In the genomic region with DNA sequence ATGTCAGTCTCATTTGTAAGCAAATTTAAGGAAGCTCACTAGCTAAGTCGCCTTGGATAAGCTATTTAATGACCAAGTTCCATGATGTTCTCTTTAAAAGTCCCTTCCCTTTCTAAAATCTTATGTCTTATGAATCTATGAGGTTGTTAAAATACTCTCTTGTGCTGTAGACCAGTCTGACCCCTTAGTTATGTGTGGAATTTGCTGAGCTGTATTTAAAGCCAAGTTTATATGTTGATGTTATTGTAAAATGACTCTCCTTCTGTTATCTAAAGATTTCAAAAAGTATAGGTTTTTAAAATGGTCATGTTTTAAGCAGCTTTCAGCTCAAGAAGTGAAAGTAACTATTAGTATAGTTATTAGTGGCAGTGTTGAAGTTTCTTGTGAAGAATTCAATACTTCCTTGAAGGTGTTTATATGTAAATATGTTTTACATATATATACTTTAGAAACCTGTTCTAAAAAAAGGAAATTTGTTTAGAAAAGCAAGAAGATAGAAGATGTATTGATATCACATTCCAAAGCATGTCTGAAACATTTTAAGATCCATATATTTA, we compare ENCODE assay signal across 1 cellular context.
TF ChIP-seq lines count a peak whose summit lies in the region.

No MANE protein-coding gene starts in this region.

TF ChIP-seq in GM12878, 131 proteins besides CTCF, POLR2A, EP300 and RAD21 (continued from another document):
- TF ChIP-seq, protein P1, sequence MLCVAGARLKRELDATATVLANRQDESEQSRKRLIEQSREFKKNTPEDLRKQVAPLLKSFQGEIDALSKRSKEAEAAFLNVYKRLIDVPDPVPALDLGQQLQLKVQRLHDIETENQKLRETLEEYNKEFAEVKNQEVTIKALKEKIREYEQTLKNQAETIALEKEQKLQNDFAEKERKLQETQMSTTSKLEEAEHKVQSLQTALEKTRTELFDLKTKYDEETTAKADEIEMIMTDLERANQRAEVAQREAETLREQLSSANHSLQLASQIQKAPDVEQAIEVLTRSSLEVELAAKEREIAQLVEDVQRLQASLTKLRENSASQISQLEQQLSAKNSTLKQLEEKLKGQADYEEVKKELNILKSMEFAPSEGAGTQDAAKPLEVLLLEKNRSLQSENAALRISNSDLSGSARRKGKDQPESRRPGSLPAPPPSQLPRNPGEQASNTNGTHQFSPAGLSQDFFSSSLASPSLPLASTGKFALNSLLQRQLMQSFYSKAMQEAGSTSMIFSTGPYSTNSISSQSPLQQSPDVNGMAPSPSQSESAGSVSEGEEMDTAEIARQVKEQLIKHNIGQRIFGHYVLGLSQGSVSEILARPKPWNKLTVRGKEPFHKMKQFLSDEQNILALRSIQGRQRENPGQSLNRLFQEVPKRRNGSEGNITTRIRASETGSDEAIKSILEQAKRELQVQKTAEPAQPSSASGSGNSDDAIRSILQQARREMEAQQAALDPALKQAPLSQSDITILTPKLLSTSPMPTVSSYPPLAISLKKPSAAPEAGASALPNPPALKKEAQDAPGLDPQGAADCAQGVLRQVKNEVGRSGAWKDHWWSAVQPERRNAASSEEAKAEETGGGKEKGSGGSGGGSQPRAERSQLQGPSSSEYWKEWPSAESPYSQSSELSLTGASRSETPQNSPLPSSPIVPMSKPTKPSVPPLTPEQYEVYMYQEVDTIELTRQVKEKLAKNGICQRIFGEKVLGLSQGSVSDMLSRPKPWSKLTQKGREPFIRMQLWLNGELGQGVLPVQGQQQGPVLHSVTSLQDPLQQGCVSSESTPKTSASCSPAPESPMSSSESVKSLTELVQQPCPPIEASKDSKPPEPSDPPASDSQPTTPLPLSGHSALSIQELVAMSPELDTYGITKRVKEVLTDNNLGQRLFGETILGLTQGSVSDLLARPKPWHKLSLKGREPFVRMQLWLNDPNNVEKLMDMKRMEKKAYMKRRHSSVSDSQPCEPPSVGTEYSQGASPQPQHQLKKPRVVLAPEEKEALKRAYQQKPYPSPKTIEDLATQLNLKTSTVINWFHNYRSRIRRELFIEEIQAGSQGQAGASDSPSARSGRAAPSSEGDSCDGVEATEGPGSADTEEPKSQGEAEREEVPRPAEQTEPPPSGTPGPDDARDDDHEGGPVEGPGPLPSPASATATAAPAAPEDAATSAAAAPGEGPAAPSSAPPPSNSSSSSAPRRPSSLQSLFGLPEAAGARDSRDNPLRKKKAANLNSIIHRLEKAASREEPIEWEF (IDR thresholded peaks at IDR 0.05; ENCODE audit: insufficient replicate concordance, low read depth, low read length) = no peak
- no peak for TF ChIP-seq PAX5 (IDR thresholded peaks at IDR 0.05; ENCODE audit: borderline replicate concordance, low read depth, low read length)
- TF ChIP-seq, protein P2, sequence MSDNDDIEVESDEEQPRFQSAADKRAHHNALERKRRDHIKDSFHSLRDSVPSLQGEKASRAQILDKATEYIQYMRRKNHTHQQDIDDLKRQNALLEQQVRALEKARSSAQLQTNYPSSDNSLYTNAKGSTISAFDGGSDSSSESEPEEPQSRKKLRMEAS (IDR thresholded peaks at IDR 0.05; ENCODE audit: low read depth, low read length) = no peak
- TF ChIP-seq, protein P3, sequence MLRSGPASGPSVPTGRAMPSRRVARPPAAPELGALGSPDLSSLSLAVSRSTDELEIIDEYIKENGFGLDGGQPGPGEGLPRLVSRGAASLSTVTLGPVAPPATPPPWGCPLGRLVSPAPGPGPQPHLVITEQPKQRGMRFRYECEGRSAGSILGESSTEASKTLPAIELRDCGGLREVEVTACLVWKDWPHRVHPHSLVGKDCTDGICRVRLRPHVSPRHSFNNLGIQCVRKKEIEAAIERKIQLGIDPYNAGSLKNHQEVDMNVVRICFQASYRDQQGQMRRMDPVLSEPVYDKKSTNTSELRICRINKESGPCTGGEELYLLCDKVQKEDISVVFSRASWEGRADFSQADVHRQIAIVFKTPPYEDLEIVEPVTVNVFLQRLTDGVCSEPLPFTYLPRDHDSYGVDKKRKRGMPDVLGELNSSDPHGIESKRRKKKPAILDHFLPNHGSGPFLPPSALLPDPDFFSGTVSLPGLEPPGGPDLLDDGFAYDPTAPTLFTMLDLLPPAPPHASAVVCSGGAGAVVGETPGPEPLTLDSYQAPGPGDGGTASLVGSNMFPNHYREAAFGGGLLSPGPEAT (IDR thresholded peaks at IDR 0.05; ENCODE audit: low read depth) = no peak
- no peak for TF ChIP-seq CHD2 (IDR thresholded peaks at IDR 0.05; ENCODE audit: borderline replicate concordance, low read depth, low read length)
- no peak for TF ChIP-seq CREB1 (IDR thresholded peaks at IDR 0.05; ENCODE audit: low read depth)
- TF ChIP-seq SUZ12 (IDR thresholded peaks at IDR 0.05; ENCODE audit: unreplicated experiment) = no peak
- TF ChIP-seq ZNF217 (IDR thresholded peaks at IDR 0.05) = no peak
- no peak for TF ChIP-seq SMAD5 (IDR thresholded peaks at IDR 0.05; ENCODE audit: low read depth)
- no peak for TF ChIP-seq BMI1 (IDR thresholded peaks at IDR 0.05; ENCODE audit: borderline replicate concordance)
- TF ChIP-seq EZH2 (IDR thresholded peaks at IDR 0.05; ENCODE audit: borderline replicate concordance, control insufficient read depth, low read depth, low read length) = no peak
- TF ChIP-seq KDM1A (IDR thresholded peaks at IDR 0.05; ENCODE audit: borderline replicate concordance) = no peak
- no peak for TF ChIP-seq ASH2L (IDR thresholded peaks at IDR 0.05; ENCODE audit: borderline replicate concordance, low read depth)
TF ChIP-seq in GM12878: peak in this region for 0.
